ENCODE assay signal across 10 cellular contexts in genomic region chr6:81750201-81750600, GRCh38. TPM values are rescaled to one million over a fixed set of nuclear protein-coding genes. Genes with fewer than 3 reads are reported as not detected.
DNase-seq lines count a peak whose midpoint lies in the region; ATAC-seq and TF ChIP-seq lines count a peak whose summit lies in the region.
"Had no signal": no experiment of that assay in that cellular context is flagged by ENCODE, and none has a peak within 500 bp of the region (broad histone marks: within the 10 kb centered on the region; RNA-seq: fewer than 3 reads in every experiment).

No MANE protein-coding gene starts in this region.

- 1 to 4% methylated on average over 5 of the region's 5 CpGs for WGBS in aorta, 2 donors

- H3K9me3 ChIP-seq in left ventricle myocardium inferior (replicated peaks) (no peaks in the 10 kb centered on the region), aorta (ENCODE audit: control insufficient read depth, low read length) (no peaks in the 10 kb centered on the region)

- H3K27ac ChIP-seq in left ventricle myocardium inferior (replicated peaks) (peak overlapping the region; percentile 98), aorta (ENCODE audit: low read depth in 1 of 2, low read length in 2 of 2) (peak overlapping the region in 1 of 2 donors; percentile 28)

- H3K27me3 ChIP-seq in left ventricle myocardium inferior (ENCODE audit: low read depth) (no peaks in the 10 kb centered on the region), aorta (ENCODE audit: control insufficient read depth in 1 of 2, insufficient read depth in 2 of 2, low read length in 1 of 2) (no peaks in the 10 kb centered on the region)

- peak overlapping the region; percentile 89 for H3K4me3 ChIP-seq in left ventricle myocardium inferior
- H3K4me3 ChIP-seq in choroid plexus epithelial cell (ENCODE audit: low read depth, low read length), result peak overlapping the region; percentile 97
- H3K4me3 ChIP-seq in aorta (ENCODE audit: low read length in 2 of 2), result peak overlapping the region; percentile 55 to 100

- no peak for TF ChIP-seq CTCF in left ventricle myocardium inferior (IDR thresholded peaks at IDR 0.05; ENCODE audit: borderline replicate concordance)
- no peak for TF ChIP-seq CTCF in choroid plexus epithelial cell (conservative IDR thresholded peaks at IDR 0.05; ENCODE audit: low read depth, low read length)

- POLR2A ChIA-PET in naive thymus-derived CD8-positive, alpha-beta T cell (lab: Charles Lee), result interaction anchor here (1.2 kb wide), 1 partner anchor 16 kb away, joined by 3 read pairs; no protein-coding TSS in a partner anchor

- peaks cover 0 to 33% (median 2%) of the 10 kb centered on the region in 3 donors for H3K36me3 Mint-ChIP-seq in naive thymus-derived CD8-positive, alpha-beta T cell

- H3K9me3 Mint-ChIP-seq in naive thymus-derived CD8-positive, alpha-beta T cell, result no peaks in the 10 kb centered on the region

- H3K4me1 ChIP-seq in left ventricle myocardium inferior (peaks cover 80% of the 10 kb centered on the region), aorta (ENCODE audit: control insufficient read depth in 1 of 2, insufficient read depth in 2 of 2, low read length in 2 of 2) (peaks cover 2 to 7% of the 10 kb centered on the region in 2 donors)

- H3K36me3 ChIP-seq in left ventricle myocardium inferior, result peaks cover 46% of the 10 kb centered on the region
- H3K36me3 ChIP-seq in aorta (ENCODE audit: control insufficient read depth in 1 of 2, insufficient read depth in 2 of 2, low read length in 1 of 2), result peaks cover 0 to 2% of the 10 kb centered on the region in 2 donors

- no peak for DNase-seq in left ventricle myocardium inferior
- no peak for DNase-seq in left ventricle myocardium superior
- DNase-seq in choroid plexus epithelial cell (ENCODE audit: low read depth), result no peak
- no peak for DNase-seq in naive thymus-derived CD8-positive, alpha-beta T cell
- DNase-seq in aorta, result no peak
- DNase-seq in NCI-H1048 (lab: John Stamatoyannopoulos, UW), result no peak
- no peak for DNase-seq in SKM-1 treated with dmso at 0.1 percent for 144 hours (lab: John Stamatoyannopoulos, UW; ENCODE audit: unreplicated experiment)
- DNase-seq in 8988T, result no peak
- DNase-seq: activated CD4-positive, alpha-beta T cell treated with anti-CD3 and anti-CD28 coated beads for 1 hour; KG1 had no signal

- peaks cover 0 to 3% (median 0%) of the 10 kb centered on the region in 5 donors for H3K27me3 Mint-ChIP-seq in naive thymus-derived CD8-positive, alpha-beta T cell

- ATAC-seq in left ventricle myocardium superior, result no peak
- no peak for ATAC-seq in naive thymus-derived CD8-positive, alpha-beta T cell
- no peak for ATAC-seq in aorta (ENCODE audit: low FRiP score)

- intact Hi-C loops in left ventricle myocardium inferior (cut with micrococcal nuclease) (no loop called here), left ventricle myocardium superior (cut with micrococcal nuclease) (loop anchor here (5.0 to 10.0 kb wide), 2 partner anchors 295 to 1143 kb away; no protein-coding TSS in a partner anchor), aorta (cut with DNase I) (loop anchor here (2.0 to 10.0 kb wide), 11 partner anchors 107 to 1537 kb away; no protein-coding TSS in a partner anchor)

- peak overlapping the region; percentile 92 to 98 (median 97) for H3K4me3 Mint-ChIP-seq in naive thymus-derived CD8-positive, alpha-beta T cell

- peak overlapping the region in 4 of 10 donors; percentile 63 to 98 (median 90) for H3K27ac Mint-ChIP-seq in naive thymus-derived CD8-positive, alpha-beta T cell

- H3K4me1 Mint-ChIP-seq in naive thymus-derived CD8-positive, alpha-beta T cell, result peaks cover 26 to 55% (median 48%) of the 10 kb centered on the region in 4 donors

RNA-seq across cellular contexts. Expression of gene TENT5A, which starts 2.3 kb away (rescaled TPM):
- 44.4 TPM for total RNA-seq in left ventricle myocardium inferior
- 69.4 TPM for total RNA-seq in left ventricle myocardium superior
- 1 to 10 TPM; 7.4 TPM for total RNA-seq in naive thymus-derived CD8-positive, alpha-beta T cell
- 1 to 10 TPM; 2.6 to 4.6 (median 3.4) TPM for polyA plus RNA-seq in naive thymus-derived CD8-positive, alpha-beta T cell
- 10 to 100 TPM; 25.5 to 26.9 TPM for total RNA-seq in aorta
- polyA plus RNA-seq in aorta, result 10 to 100 TPM in 1 of 2 donors, 1 to 10 TPM in 1; 9.6 to 21.7 TPM
